ENCODE assay signal across 17 cellular contexts in genomic region chr4:15144967-15145295, GRCh38.
"Had no signal": no experiment of that assay in that cellular context is flagged by ENCODE, and none has a peak within 500 bp of the region (broad histone marks: within the 10 kb centered on the region; RNA-seq: fewer than 3 reads in every experiment).

No MANE protein-coding gene starts in this region.

- DNase-seq: endodermal cell; erythroblast; foreskin melanocyte; immature natural killer cell; left cardiac atrium; mammary epithelial cell; naive thymus-derived CD4-positive, alpha-beta T cell; nephron progenitor cell; posterior cingulate gyrus; sigmoid colon; stimulated activated CD4-positive, alpha-beta T cell treated with anti-CD3 and anti-CD28 coated beads, Interleukin-2, amount 100 ng/mL, for 24 hours; stimulated activated CD4-positive, alpha-beta T cell treated with anti-CD3 and anti-CD28 coated beads, Interleukin-4, amount 100 ng/mL, for 4 hours; stimulated activated naive B cell treated with anti-CD40 and anti-IgM and Interleukin-4, amounts not matched to agents 10 μg/mL and 1 μg/mL and 100 μg/mL, for 72 hours; stimulated activated naive CD8-positive, alpha-beta T cell treated with anti-CD3 and anti-CD28 coated beads, Interleukin-15, amount 100 ng/mL, for 72 hours; transverse colon had no signal

- H3K27ac ChIP-seq: sigmoid colon, skin epidermis, thoracic aorta, transverse colon had no signal

- H3K36me3 ChIP-seq: sigmoid colon, thoracic aorta, transverse colon had no signal

- H3K9me3 ChIP-seq: sigmoid colon, thoracic aorta, transverse colon had no signal

- H3K27me3 ChIP-seq: sigmoid colon, transverse colon had no signal

- ATAC-seq: left cardiac atrium; naive thymus-derived CD4-positive, alpha-beta T cell; stimulated activated naive B cell treated with anti-CD40 and anti-IgM and Interleukin-4, amounts not matched to agents 10 μg/mL and 1 μg/mL and 100 μg/mL, for 72 hours; stimulated activated naive CD8-positive, alpha-beta T cell treated with anti-CD3 and anti-CD28 coated beads, Interleukin-15, amount 100 ng/mL, for 72 hours had no signal

- H3K4me3 ChIP-seq: sigmoid colon, skin epidermis, thoracic aorta, transverse colon had no signal
